Comparison of ENCODE assay signal across 37 cellular contexts in genomic region chr2:28974252-28974651, GRCh38. TPM values are rescaled to one million over a fixed set of nuclear protein-coding genes. Genes with fewer than 3 reads are reported as not detected.
"Had no signal": no experiment of that assay in that cellular context is flagged by ENCODE, and none has a peak within 500 bp of the region (broad histone marks: within the 10 kb centered on the region; RNA-seq: fewer than 3 reads in every experiment).

No MANE protein-coding gene starts in this region.

- H3K27me3 ChIP-seq: MG63 had no signal

- DNase-seq: Karpas-422, Kasumi-1, KG1, MG63, MM.1S, MV-4-11, NCI-H1048, NCI-H1092, NCI-H1092 treated with DMSO at 0.1 percent for 48 hours, NCI-H1105, NCI-H1105 treated with DMSO at 0.1 percent for 48 hours, NCI-H1417, NCI-H1417 treated with DMSO at 0.1 percent for 48 hours, NCI-H1436, NCI-H1436 treated with DMSO at 0.1 percent for 48 hours, NCI-H146, NCI-H1694, NCI-H1694 treated with DMSO at 0.1 percent for 48 hours, NCI-H187, NCI-H187 treated with DMSO at 0.1 percent for 48 hours, NCI-H1930, NCI-H2029, NCI-H2029 treated with DMSO at 0.1 percent for 48 hours, NCI-H2081, NCI-H2081 treated with DMSO at 0.1 percent for 48 hours, NCI-H2107, NCI-H2171, NCI-H2171 treated with DMSO at 0.1 percent for 48 hours, NCI-H2227 treated with DMSO at 0.1 percent for 48 hours, NCI-H226, NCI-H345, NCI-H446, NCI-H446 treated with DMSO at 0.1 percent for 48 hours, NCI-H510A had no signal

- H3K36me3 ChIP-seq: MG63 had no signal

- H3K27ac ChIP-seq: KMS-11 had no signal

- H3K4me3 ChIP-seq: MG63 had no signal

RNA-seq across cellular contexts. Expression of gene TOGARAM2, which starts 6.8 kb away (rescaled TPM):
- total RNA-seq: M059J, NCI-H460 had no signal
